Comparison of ENCODE assay signal across 8 cellular contexts in genomic region chr3:127544151-127544805, GRCh38. TPM values are rescaled to one million over a fixed set of nuclear protein-coding genes. Genes with fewer than 3 reads are reported as not detected.
DNase-seq lines count a peak whose midpoint lies in the region; ATAC-seq lines count a peak whose summit lies in the region.

No MANE protein-coding gene starts in this region.

- ATAC-seq in GM19455 (IDR thresholded peaks at IDR 0.05; ENCODE audit: unreplicated experiment) = peak; percentile 56

- H3K4me2 ChIP-seq in BLaER1 = peak overlapping the region; percentile 47

- no peak overlapping the region for H3K27ac ChIP-seq in BLaER1

- H3K27me3 ChIP-seq in BLaER1 = no peaks in the 10 kb centered on the region
- H3K27me3 ChIP-seq in MG63 = no peaks in the 10 kb centered on the region; the same call in 1 of the 2 replicates

- DNase-seq in MG63 (peak; percentile 57), SK-N-DZ (ENCODE audit: low spot score) (peak; percentile 89), globus pallidus (ENCODE audit: low spot score) (peak; percentile 54), pons (ENCODE audit: low spot score) (peak; percentile 68), ureter (ENCODE audit: low spot score) (peak; percentile 61)
- peak; percentile 70 for DNase-seq in activated naive CD4-positive, alpha-beta T cell treated with Interleukin-2 at 50 U/mL for 16 hours

- H3K4me3 ChIP-seq in BLaER1 = no peak overlapping the region
- H3K4me3 ChIP-seq in MG63 = no peak overlapping the region

- H3K9me3 ChIP-seq in BLaER1 = no peaks in the 10 kb centered on the region
- no peaks in the 10 kb centered on the region for H3K9me3 ChIP-seq in MG63

- H3K9ac ChIP-seq in BLaER1 = no peak overlapping the region; the same call in 1 of the 2 replicates

- no peaks in the 10 kb centered on the region for H4K20me1 ChIP-seq in BLaER1

- H3K4me1 ChIP-seq in BLaER1 = peaks cover 54% of the 10 kb centered on the region

- H3K36me3 ChIP-seq in BLaER1 = no peaks in the 10 kb centered on the region
- no peaks in the 10 kb centered on the region for H3K36me3 ChIP-seq in MG63

RNA-seq across cellular contexts. Expression of gene TPRA1, which starts 46.3 kb away (rescaled TPM):
- 80.4 and 91.4 TPM in 2 replicates for total RNA-seq in MG63 (2014; rRNA removed; shearing (Covaris generic); ENCODE audit: low replicate concordance)
- polyA plus RNA-seq in SK-N-DZ (2014; cell fraction: cytosol; rRNA removed) = 27.0 and 31.9 TPM in 2 replicates
- polyA plus RNA-seq in SK-N-DZ (2014; cell fraction: nucleus; rRNA removed) = 78.3 and 84.0 TPM in 2 replicates
- total RNA-seq in ureter = 30.5 TPM

RNA-seq across cellular contexts. Expression of gene MCM2, which starts 53.9 kb away (rescaled TPM):
- 152 and 177 TPM in 2 replicates for total RNA-seq in MG63 (2014; rRNA removed; shearing (Covaris generic); ENCODE audit: low replicate concordance)
- 328 and 365 TPM in 2 replicates for polyA plus RNA-seq in SK-N-DZ (2014; cell fraction: cytosol; rRNA removed)
- polyA plus RNA-seq in SK-N-DZ (2014; cell fraction: nucleus; rRNA removed) = 248 and 305 TPM in 2 replicates
- 12.2 TPM for total RNA-seq in ureter

Comparison
In these comparisons a context has a peak if more than half of its experiments do, and no peak if none do; other contexts are left out.
1. RNA of gene MCM2, which starts 53.9 kb away (total RNA-seq): 152 to 177 TPM in MG63; 12.2 TPM in ureter (single experiment); every median in the first group is over 10 times any median in the second.
2. Peak in every context shown above with its lines, with median percentiles within 50 percentile points of each other: DNase-seq.